ENCODE assay signal across 25 cellular contexts in genomic region chr16:72812651-72813050, GRCh38.
"Had no signal": no experiment of that assay in that cellular context is flagged by ENCODE, and none has a peak within 500 bp of the region (broad histone marks: within the 10 kb centered on the region; RNA-seq: fewer than 3 reads in every experiment).

No MANE protein-coding gene starts in this region.

- H3K27ac ChIP-seq: brain microvascular endothelial cell, SJCRH30 had no signal

- H3K27me3 ChIP-seq: brain microvascular endothelial cell, SJCRH30 had no signal

- H3K9ac ChIP-seq: SK-N-SH had no signal

- H3K36me3 ChIP-seq: SJCRH30 had no signal

- H3K4me3 Mint-ChIP-seq: activated B cell treated with CpG ODN at 0.5 μM for 24 hours; activated CD4-positive, alpha-beta memory T cell treated with anti-CD3 and anti-CD28 coated beads for 36 hours; activated CD4-positive, alpha-beta T cell treated with anti-CD3 and anti-CD28 coated beads, Interleukin-2, amount 10 ng/mL, durations not matched to agents 7 days and 5 days; activated naive CD8-positive, alpha-beta T cell treated with anti-CD3 and anti-CD28 coated beads, Interleukin-2, amount 50 U/mL, for 24 hours; activated T-cell treated with anti-CD3 and anti-CD28 coated beads, Interleukin-2, amount 50 U/mL, for 4 hours had no signal

- H3K9me3 ChIP-seq: SJCRH30, SK-N-SH had no signal

- H3K27ac Mint-ChIP-seq: activated B cell treated with CpG ODN at 0.5 μM for 24 hours; activated CD4-positive, alpha-beta memory T cell treated with anti-CD3 and anti-CD28 coated beads for 36 hours; activated CD4-positive, alpha-beta T cell treated with anti-CD3 and anti-CD28 coated beads, Interleukin-2, amount 10 ng/mL, durations not matched to agents 7 days and 5 days; activated naive CD4-positive, alpha-beta T cell treated with anti-CD3 and anti-CD28 coated beads, Interleukin-2, amount 50 U/mL, for 72 hours; activated naive CD8-positive, alpha-beta T cell treated with anti-CD3 and anti-CD28 coated beads, Interleukin-2, amount 50 U/mL, for 24 hours had no signal

- H3K4me1 ChIP-seq: SJCRH30 had no signal

- H3K27me3 Mint-ChIP-seq: activated B cell treated with CpG ODN at 0.5 μM for 24 hours had no signal

- H3K4me3 ChIP-seq: K562, SJCRH30 had no signal

- DNase-seq: activated B cell treated with CpG ODN at 0.5 μM for 24 hours; activated CD4-positive, alpha-beta memory T cell treated with anti-CD3 and anti-CD28 coated beads for 36 hours; activated CD4-positive, alpha-beta T cell treated with anti-CD3 and anti-CD28 coated beads for 1 hour; activated CD4-positive, alpha-beta T cell treated with anti-CD3 and anti-CD28 coated beads, Interleukin-2, amount 10 ng/mL, durations not matched to agents 7 days and 5 days; activated CD8-positive, alpha-beta memory T cell treated with anti-CD3 and anti-CD28 coated beads for 24 hours; activated effector memory CD4-positive, alpha-beta T cell treated with anti-CD3 and anti-CD28 coated beads, Interleukin-2, amount 50 U/mL, for 16 hours; activated naive CD4-positive, alpha-beta T cell treated with Interleukin-2 at 50 U/mL for 16 hours; activated naive CD8-positive, alpha-beta T cell treated with anti-CD3 and anti-CD28 coated beads, Interleukin-2, amount 50 U/mL, for 24 hours; activated T-cell treated with anti-CD3 and anti-CD28 coated beads, Interleukin-2, amount 50 U/mL, for 4 hours; amniotic stem cell; brain microvascular endothelial cell; central memory CD4-positive, alpha-beta T cell; Karpas-422; NCI-H1105 treated with DMSO at 0.1 percent for 48 hours; NCI-H1436 treated with DMSO at 0.1 percent for 48 hours; NCI-H187; NCI-H2081 treated with DMSO at 0.1 percent for 48 hours; NCI-H446; NCI-H524; PC-3; SJCRH30; SK-N-SH; T-helper 1 cell had no signal

- H3K36me3 Mint-ChIP-seq: activated CD4-positive, alpha-beta memory T cell treated with anti-CD3 and anti-CD28 coated beads for 36 hours; activated naive CD4-positive, alpha-beta T cell treated with anti-CD3 and anti-CD28 coated beads, Interleukin-2, amount 50 U/mL, for 72 hours had no signal

- H3K9me3 Mint-ChIP-seq: activated B cell treated with CpG ODN at 0.5 μM for 24 hours; activated CD4-positive, alpha-beta memory T cell treated with anti-CD3 and anti-CD28 coated beads for 36 hours; activated CD4-positive, alpha-beta T cell treated with anti-CD3 and anti-CD28 coated beads, Interleukin-2, amount 10 ng/mL, durations not matched to agents 7 days and 5 days; activated naive CD4-positive, alpha-beta T cell treated with anti-CD3 and anti-CD28 coated beads, Interleukin-2, amount 50 U/mL, for 72 hours; activated naive CD8-positive, alpha-beta T cell treated with anti-CD3 and anti-CD28 coated beads, Interleukin-2, amount 50 U/mL, for 24 hours; activated T-cell treated with anti-CD3 and anti-CD28 coated beads, Interleukin-2, amount 50 U/mL, for 4 hours had no signal

- ATAC-seq: activated naive CD4-positive, alpha-beta T cell treated with anti-CD3 and anti-CD28 coated beads, Interleukin-2, amount 50 U/mL, for 72 hours; activated naive CD8-positive, alpha-beta T cell treated with anti-CD3 and anti-CD28 coated beads, Interleukin-2, amount 50 U/mL, for 24 hours; activated T-cell treated with anti-CD3 and anti-CD28 coated beads, Interleukin-2, amount 50 U/mL, for 4 hours; K562; PC-3 had no signal

- H3K4me2 ChIP-seq: SK-N-SH had no signal
